Comparison of ENCODE assay signal across 1 cellular context in the genomic region with DNA sequence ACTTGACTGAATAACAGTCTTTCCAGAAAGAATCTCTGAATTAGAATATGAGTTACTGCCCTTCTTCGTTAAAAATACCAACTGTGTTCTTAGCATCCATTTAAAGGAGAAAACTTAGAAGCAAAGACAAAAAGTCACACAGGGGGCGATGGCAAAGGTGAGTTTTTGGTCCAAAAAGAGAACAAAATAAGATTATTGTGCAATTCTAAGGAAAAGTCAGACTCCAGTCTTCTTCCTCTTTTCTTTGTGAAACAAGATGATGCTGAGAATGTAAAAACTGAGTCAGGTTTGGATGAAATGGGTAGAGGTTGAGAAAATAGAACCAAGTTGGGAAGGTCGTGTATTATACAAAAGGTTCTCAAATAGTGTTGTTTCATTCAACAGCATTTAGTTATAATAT.
TF ChIP-seq lines count a peak whose summit lies in the region.

No MANE protein-coding gene starts in this region.

TF ChIP-seq in H1, 55 proteins besides CTCF, POLR2A, EP300 and RAD21:
- no peak for TF ChIP-seq YY1 (IDR thresholded peaks at IDR 0.05; ENCODE audit: low read depth, low read length)
- TF ChIP-seq KDM5A (IDR thresholded peaks at IDR 0.05; ENCODE audit: low read length): no peak
- no peak for TF ChIP-seq SP4 (IDR thresholded peaks at IDR 0.05; ENCODE audit: low read length)
- TF ChIP-seq HDAC6 (IDR thresholded peaks at IDR 0.05; ENCODE audit: low read depth, low read length): no peak
- no peak for TF ChIP-seq SUZ12 (IDR thresholded peaks at IDR 0.05; ENCODE audit: low read length)
- TF ChIP-seq RBBP5 (IDR thresholded peaks at IDR 0.05; ENCODE audit: borderline replicate concordance, low read depth, low read length): no peak
- TF ChIP-seq MAFK (IDR thresholded peaks at IDR 0.05; ENCODE audit: low read depth, low read length): no peak
- TF ChIP-seq SIN3A (conservative IDR thresholded peaks at IDR 0.05 in 1 of 2, IDR thresholded peaks at IDR 0.05 in 1 of 2; ENCODE audit: low read depth in 1 of 2, low read length in 2 of 2): no peak
